8 cellular contexts compared by ENCODE assay signal in genomic region chr11:65134240-65134951, GRCh38. TPM values are rescaled to one million over a fixed set of nuclear protein-coding genes. Genes with fewer than 3 reads are reported as not detected.
A peak's percentile ranks its signal among the peaks of the same experiment; 100 is the strongest.
DNase-seq lines count a peak whose midpoint lies in the region; FAIRE-seq and TF ChIP-seq lines count a peak whose summit lies in the region.

Gene SYVN1 (minus strand): TSS chr11:65134519. CDS start chr11:65133601, 918 bp downstream.

- H3K79me2 ChIP-seq in MM.1S (ENCODE audit: low read length) = peaks cover 54% of the 10 kb centered on the region

- H3K36me3 ChIP-seq in MM.1S (replicated peaks; ENCODE audit: insufficient read depth, low read length) (peaks cover 12% of the 10 kb centered on the region), SJSA1 (peaks cover 49% of the 10 kb centered on the region)

- H4K20me1 ChIP-seq in MM.1S (ENCODE audit: insufficient read depth, low read length) = no peaks in the 10 kb centered on the region

- no peak for FAIRE-seq in frontal cortex (lab: Jason Lieb, UNC)

- no peaks in the 10 kb centered on the region for H3K9me3 ChIP-seq in MM.1S (replicated peaks; ENCODE audit: insufficient read depth, low read length)
- no peaks in the 10 kb centered on the region for H3K9me3 ChIP-seq in SJSA1 (replicated peaks)

- H3K9ac ChIP-seq in MM.1S (ENCODE audit: low read length) = peak within 1 kb of the TSS; percentile 99

- H3K4me3 ChIP-seq in MM.1S (ENCODE audit: low read length) (peak within 1 kb of the TSS; percentile 95), SJSA1 (peak within 1 kb of the TSS; percentile 84)

- no peaks in the 10 kb centered on the region for H3K27me3 ChIP-seq in MM.1S (replicated peaks; ENCODE audit: insufficient read depth, low read length)
- H3K27me3 ChIP-seq in SJSA1 (replicated peaks) = no peaks in the 10 kb centered on the region

- H3K27ac ChIP-seq in MM.1S (ENCODE audit: low read length) (peak within 1 kb of the TSS; percentile 97), SJSA1 (peak within 1 kb of the TSS; percentile 98)

- no peak for TF ChIP-seq CTCF in MM.1S (IDR thresholded peaks at IDR 0.05; ENCODE audit: low read length)

- DNase-seq in GDM1 (lab: John Stamatoyannopoulos, UW) = peak; percentile 82
- DNase-seq in HCEC 1CT = peak; percentile 83
- peak; percentile 91 for DNase-seq in MM.1S
- peak; percentile 97 to 100 for DNase-seq in SJSA1 (ENCODE audit: low read depth in 1 of 2, low spot score in 2 of 2)
- peak; percentile 83 to 93 (median 86) for DNase-seq in activated naive CD4-positive, alpha-beta T cell (lab: John Stamatoyannopoulos, UW)
- DNase-seq in frontal cortex (ENCODE audit: low spot score in 2 of 2) = peak; percentile 92 to 96
- peak in 55 of 56 donors; percentile 54 to 97 (median 88) for DNase-seq in nucleus accumbens (lab: John Stamatoyannopoulos, UW)
- DNase-seq in superior temporal gyrus (ENCODE audit: extremely low spot score) = peak; percentile 93

- H2AFZ ChIP-seq in MM.1S (ENCODE audit: low read length) = peak within 1 kb of the TSS; percentile 75

- H3K4me1 ChIP-seq in MM.1S (ENCODE audit: low read length) (peaks cover 15% of the 10 kb centered on the region), SJSA1 (replicated peaks) (peaks cover 16% of the 10 kb centered on the region)

- H3F3A ChIP-seq in MM.1S (ENCODE audit: insufficient read depth, low read length) = peaks cover 36% of the 10 kb centered on the region

- peak within 1 kb of the TSS; percentile 90 for H3K4me2 ChIP-seq in MM.1S (ENCODE audit: low read depth, low read length)

- no peaks in the 10 kb centered on the region for H3K9me2 ChIP-seq in MM.1S (replicated peaks; ENCODE audit: insufficient read depth, low read length)

RNA-seq across cellular contexts. Expression of gene SYVN1, which starts in this region (rescaled TPM):
- 15.6 and 20.2 TPM in 2 replicates for total RNA-seq in SJSA1 (2014; rRNA removed; shearing (Covaris generic))
- total RNA-seq in frontal cortex = 7.7 TPM

Comparison
In these comparisons a context has a peak if more than half of its experiments do, and no peak if none do; other contexts are left out.
1. Peak in every context shown above with its lines: DNase-seq, H3K4me3 ChIP-seq and H3K27ac ChIP-seq.